ENCODE assay signal across 9 cellular contexts in genomic region chrY:19744381-19745378, GRCh38. TPM values are rescaled to one million over a fixed set of nuclear protein-coding genes. Genes with fewer than 3 reads are reported as not detected.
DNase-seq lines count a peak whose midpoint lies in the region; ATAC-seq, FAIRE-seq and TF ChIP-seq lines count a peak whose summit lies in the region.
"Had no signal": no experiment of that assay in that cellular context is flagged by ENCODE, and none has a peak within 500 bp of the region (broad histone marks: within the 10 kb centered on the region; RNA-seq: fewer than 3 reads in every experiment).

TSS of gene KDM5D (minus strand) at chrY:19744726. CDS start at chrY:19744534, 192 bp downstream.

- peak within 1 kb of the TSS in 1 of 2 donors; percentile 88 for H3K27ac Mint-ChIP-seq in natural killer cell

- intact Hi-C loops in natural killer cell (cut with micrococcal nuclease), result loop anchor here (10.0 kb wide), 3 partner anchors 180 to 830 kb away; partner anchors contain the start of gene EIF1AY

- no peaks in the 10 kb centered on the region for H3K36me3 Mint-ChIP-seq in natural killer cell

- peak within 1 kb of the TSS; percentile 70 for H3K4me3 ChIP-seq in choroid plexus epithelial cell (ENCODE audit: low read depth, low read length)

- H3K27me3 Mint-ChIP-seq in natural killer cell (ENCODE audit: low read depth in 2 of 2), result peaks cover 0 to 12% of the 10 kb centered on the region in 2 donors

- no peak for TF ChIP-seq CTCF in choroid plexus epithelial cell (conservative IDR thresholded peaks at IDR 0.05; ENCODE audit: low read depth, low read length)
- TF ChIP-seq CTCF in natural killer cell (IDR thresholded peaks at IDR 0.05), result no peak

- ATAC-seq in HG02588 (IDR thresholded peaks at IDR 0.05; ENCODE audit: unreplicated experiment) (peak; percentile 82), natural killer cell (peak in 2 of 3 donors; percentile 80 to 86), HG03520 (IDR thresholded peaks at IDR 0.05; ENCODE audit: unreplicated experiment) (no peak), GM18511 (IDR thresholded peaks at IDR 0.05; ENCODE audit: unreplicated experiment) (no peak)

- peak; percentile 38 for FAIRE-seq in RCC 7860 (lab: Jason Lieb, UNC)
- FAIRE-seq: endometrium had no signal

- DNase-seq in AG20443 (ENCODE audit: low spot score) (peak; percentile 55), RCC 7860 (ENCODE audit: low spot score) (peak; percentile 51), choroid plexus epithelial cell (ENCODE audit: low read depth) (peak; percentile 75), natural killer cell (peak; percentile 30), NCI-H2029 treated with DMSO at 0.1 percent for 48 hours (lab: John Stamatoyannopoulos, UW) (no peak)

- no peak within 1 kb of the TSS for H3K4me3 Mint-ChIP-seq in natural killer cell

- peaks cover 0 to 8% of the 10 kb centered on the region in 2 donors for H3K4me1 Mint-ChIP-seq in natural killer cell

- H3K9me3 Mint-ChIP-seq in natural killer cell, result no peaks in the 10 kb centered on the region

RNA-seq across cellular contexts. Expression of gene KDM5D, which starts in this region (rescaled TPM):
- 100 to 1,000 TPM in 1 of 3 donors, 10 to 100 TPM in 1, not detected in 1; 97.1 to 132 TPM for total RNA-seq in natural killer cell

Comparison
In these comparisons a context has a peak if more than half of its experiments do, and no peak if none do; other contexts are left out.
1. ATAC-seq: peak in HG02588 (single experiment) and natural killer cell (2 of 3); none in HG03520 (single experiment) and GM18511 (single experiment).